ENCODE assay signal across 1 cellular context in genomic region chr1:26401891-26402290, GRCh38.
TF ChIP-seq lines count a peak whose summit lies in the region.

No MANE protein-coding gene starts in this region.

TF ChIP-seq in H1, 55 proteins besides CTCF, POLR2A, EP300 and RAD21:
- TF ChIP-seq, protein P1, sequence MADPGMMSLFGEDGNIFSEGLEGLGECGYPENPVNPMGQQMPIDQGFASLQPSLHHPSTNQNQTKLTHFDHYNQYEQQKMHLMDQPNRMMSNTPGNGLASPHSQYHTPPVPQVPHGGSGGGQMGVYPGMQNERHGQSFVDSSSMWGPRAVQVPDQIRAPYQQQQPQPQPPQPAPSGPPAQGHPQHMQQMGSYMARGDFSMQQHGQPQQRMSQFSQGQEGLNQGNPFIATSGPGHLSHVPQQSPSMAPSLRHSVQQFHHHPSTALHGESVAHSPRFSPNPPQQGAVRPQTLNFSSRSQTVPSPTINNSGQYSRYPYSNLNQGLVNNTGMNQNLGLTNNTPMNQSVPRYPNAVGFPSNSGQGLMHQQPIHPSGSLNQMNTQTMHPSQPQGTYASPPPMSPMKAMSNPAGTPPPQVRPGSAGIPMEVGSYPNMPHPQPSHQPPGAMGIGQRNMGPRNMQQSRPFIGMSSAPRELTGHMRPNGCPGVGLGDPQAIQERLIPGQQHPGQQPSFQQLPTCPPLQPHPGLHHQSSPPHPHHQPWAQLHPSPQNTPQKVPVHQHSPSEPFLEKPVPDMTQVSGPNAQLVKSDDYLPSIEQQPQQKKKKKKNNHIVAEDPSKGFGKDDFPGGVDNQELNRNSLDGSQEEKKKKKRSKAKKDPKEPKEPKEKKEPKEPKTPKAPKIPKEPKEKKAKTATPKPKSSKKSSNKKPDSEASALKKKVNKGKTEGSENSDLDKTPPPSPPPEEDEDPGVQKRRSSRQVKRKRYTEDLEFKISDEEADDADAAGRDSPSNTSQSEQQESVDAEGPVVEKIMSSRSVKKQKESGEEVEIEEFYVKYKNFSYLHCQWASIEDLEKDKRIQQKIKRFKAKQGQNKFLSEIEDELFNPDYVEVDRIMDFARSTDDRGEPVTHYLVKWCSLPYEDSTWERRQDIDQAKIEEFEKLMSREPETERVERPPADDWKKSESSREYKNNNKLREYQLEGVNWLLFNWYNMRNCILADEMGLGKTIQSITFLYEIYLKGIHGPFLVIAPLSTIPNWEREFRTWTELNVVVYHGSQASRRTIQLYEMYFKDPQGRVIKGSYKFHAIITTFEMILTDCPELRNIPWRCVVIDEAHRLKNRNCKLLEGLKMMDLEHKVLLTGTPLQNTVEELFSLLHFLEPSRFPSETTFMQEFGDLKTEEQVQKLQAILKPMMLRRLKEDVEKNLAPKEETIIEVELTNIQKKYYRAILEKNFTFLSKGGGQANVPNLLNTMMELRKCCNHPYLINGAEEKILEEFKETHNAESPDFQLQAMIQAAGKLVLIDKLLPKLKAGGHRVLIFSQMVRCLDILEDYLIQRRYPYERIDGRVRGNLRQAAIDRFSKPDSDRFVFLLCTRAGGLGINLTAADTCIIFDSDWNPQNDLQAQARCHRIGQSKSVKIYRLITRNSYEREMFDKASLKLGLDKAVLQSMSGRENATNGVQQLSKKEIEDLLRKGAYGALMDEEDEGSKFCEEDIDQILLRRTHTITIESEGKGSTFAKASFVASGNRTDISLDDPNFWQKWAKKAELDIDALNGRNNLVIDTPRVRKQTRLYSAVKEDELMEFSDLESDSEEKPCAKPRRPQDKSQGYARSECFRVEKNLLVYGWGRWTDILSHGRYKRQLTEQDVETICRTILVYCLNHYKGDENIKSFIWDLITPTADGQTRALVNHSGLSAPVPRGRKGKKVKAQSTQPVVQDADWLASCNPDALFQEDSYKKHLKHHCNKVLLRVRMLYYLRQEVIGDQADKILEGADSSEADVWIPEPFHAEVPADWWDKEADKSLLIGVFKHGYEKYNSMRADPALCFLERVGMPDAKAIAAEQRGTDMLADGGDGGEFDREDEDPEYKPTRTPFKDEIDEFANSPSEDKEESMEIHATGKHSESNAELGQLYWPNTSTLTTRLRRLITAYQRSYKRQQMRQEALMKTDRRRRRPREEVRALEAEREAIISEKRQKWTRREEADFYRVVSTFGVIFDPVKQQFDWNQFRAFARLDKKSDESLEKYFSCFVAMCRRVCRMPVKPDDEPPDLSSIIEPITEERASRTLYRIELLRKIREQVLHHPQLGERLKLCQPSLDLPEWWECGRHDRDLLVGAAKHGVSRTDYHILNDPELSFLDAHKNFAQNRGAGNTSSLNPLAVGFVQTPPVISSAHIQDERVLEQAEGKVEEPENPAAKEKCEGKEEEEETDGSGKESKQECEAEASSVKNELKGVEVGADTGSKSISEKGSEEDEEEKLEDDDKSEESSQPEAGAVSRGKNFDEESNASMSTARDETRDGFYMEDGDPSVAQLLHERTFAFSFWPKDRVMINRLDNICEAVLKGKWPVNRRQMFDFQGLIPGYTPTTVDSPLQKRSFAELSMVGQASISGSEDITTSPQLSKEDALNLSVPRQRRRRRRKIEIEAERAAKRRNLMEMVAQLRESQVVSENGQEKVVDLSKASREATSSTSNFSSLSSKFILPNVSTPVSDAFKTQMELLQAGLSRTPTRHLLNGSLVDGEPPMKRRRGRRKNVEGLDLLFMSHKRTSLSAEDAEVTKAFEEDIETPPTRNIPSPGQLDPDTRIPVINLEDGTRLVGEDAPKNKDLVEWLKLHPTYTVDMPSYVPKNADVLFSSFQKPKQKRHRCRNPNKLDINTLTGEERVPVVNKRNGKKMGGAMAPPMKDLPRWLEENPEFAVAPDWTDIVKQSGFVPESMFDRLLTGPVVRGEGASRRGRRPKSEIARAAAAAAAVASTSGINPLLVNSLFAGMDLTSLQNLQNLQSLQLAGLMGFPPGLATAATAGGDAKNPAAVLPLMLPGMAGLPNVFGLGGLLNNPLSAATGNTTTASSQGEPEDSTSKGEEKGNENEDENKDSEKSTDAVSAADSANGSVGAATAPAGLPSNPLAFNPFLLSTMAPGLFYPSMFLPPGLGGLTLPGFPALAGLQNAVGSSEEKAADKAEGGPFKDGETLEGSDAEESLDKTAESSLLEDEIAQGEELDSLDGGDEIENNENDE (IDR thresholded peaks at IDR 0.05; ENCODE audit: insufficient replicate concordance, low read length): no peak
- no peak for TF ChIP-seq ATF3 (IDR thresholded peaks at IDR 0.05; ENCODE audit: insufficient read depth, low read depth, low read length)
- no peak for TF ChIP-seq KDM4A (IDR thresholded peaks at IDR 0.05; ENCODE audit: low read depth, low read length, severe bottlenecking)
- no peak for TF ChIP-seq SP2 (IDR thresholded peaks at IDR 0.05; ENCODE audit: low read length)
- no peak for TF ChIP-seq RNF2 (IDR thresholded peaks at IDR 0.05; ENCODE audit: borderline replicate concordance, low read depth, low read length, missing control alignments, poor library complexity, severe bottlenecking)
- TF ChIP-seq SUZ12 (IDR thresholded peaks at IDR 0.05; ENCODE audit: low read length): no peak
- no peak for TF ChIP-seq PHF8 (conservative IDR thresholded peaks at IDR 0.05; ENCODE audit: low read depth, low read length)
- no peak for TF ChIP-seq SRF (IDR thresholded peaks at IDR 0.05; ENCODE audit: low read depth, low read length)
- no peak for TF ChIP-seq JUND (IDR thresholded peaks at IDR 0.05; ENCODE audit: low read length)
- TF ChIP-seq RBBP5 (IDR thresholded peaks at IDR 0.05; ENCODE audit: borderline replicate concordance, low read depth, low read length): no peak
